24 cellular contexts compared by ENCODE assay signal in the genomic region with DNA sequence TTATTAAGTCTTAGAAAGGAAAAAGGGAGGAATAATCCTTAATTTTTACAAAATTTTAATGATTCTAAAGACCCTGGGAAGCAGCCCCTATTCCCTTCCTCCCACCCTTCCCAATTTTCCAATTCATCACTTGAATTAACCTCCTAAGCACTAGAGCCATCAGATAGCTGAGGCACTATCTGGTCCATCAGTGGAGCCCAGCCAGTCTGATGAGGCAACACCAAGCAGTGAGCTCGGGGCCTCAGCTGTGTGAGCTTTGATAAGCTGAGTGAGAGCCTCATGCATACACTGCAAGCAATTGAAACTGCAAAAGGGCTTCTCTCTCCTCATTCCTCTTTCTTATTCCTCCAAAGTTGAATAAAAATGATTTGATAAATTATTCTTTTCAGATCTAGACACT. TPM values are rescaled to one million over a fixed set of nuclear protein-coding genes. Genes with fewer than 3 reads are reported as not detected.
"Had no signal": no experiment of that assay in that cellular context is flagged by ENCODE, and none has a peak within 500 bp of the region (broad histone marks: within the 10 kb centered on the region; RNA-seq: fewer than 3 reads in every experiment).

No MANE protein-coding gene starts in this region.

- H3K27me3 ChIP-seq: esophagus muscularis mucosa, neutrophil, SJSA1, transverse colon had no signal

- H3K27ac ChIP-seq: esophagus muscularis mucosa, neutrophil, SJSA1, transverse colon had no signal

- DNase-seq: activated CD4-positive, alpha-beta memory T cell treated with anti-CD3 and anti-CD28 coated beads for 36 hours; activated CD4-positive, alpha-beta T cell treated with anti-CD3 and anti-CD28 coated beads for 1 hour; activated CD8-positive, alpha-beta memory T cell treated with anti-CD3 and anti-CD28 coated beads, Interleukin-2, amount 10 ng/mL, durations not matched to agents 7 days and 5 days; activated naive CD4-positive, alpha-beta T cell treated with anti-CD3 and anti-CD28 coated beads for 36 hours; activated T-cell treated with anti-CD3 and anti-CD28 coated beads, Interleukin-2, amount 50 U/mL, for 1 hour; immature natural killer cell; left cardiac atrium; naive thymus-derived CD8-positive, alpha-beta T cell; retina; stimulated activated CD4-positive, alpha-beta T cell treated with anti-CD3 and anti-CD28 coated beads, Interleukin-2, amount 100 ng/mL, for 48 hours; stimulated activated naive CD4-positive, alpha-beta T cell; T-helper 9 cell; transverse colon had no signal

- ATAC-seq: activated CD8-positive, alpha-beta memory T cell treated with anti-CD3 and anti-CD28 coated beads, Interleukin-2, amount 10 ng/mL, durations not matched to agents 7 days and 5 days; left cardiac atrium; naive thymus-derived CD8-positive, alpha-beta T cell had no signal

- H3K4me1 ChIP-seq: esophagus muscularis mucosa, SJSA1, transverse colon had no signal

- H3K4me3 ChIP-seq: esophagus muscularis mucosa, lung, SJSA1, transverse colon had no signal

- FAIRE-seq: astrocyte, bronchial epithelial cell had no signal

- H3K9me3 ChIP-seq: esophagus muscularis mucosa, neutrophil, SJSA1, transverse colon had no signal

- H3K36me3 ChIP-seq: esophagus muscularis mucosa, neutrophil, SJSA1, transverse colon had no signal

RNA-seq across cellular contexts. Expression of a gene that starts 31.9 kb away (rescaled TPM):
- total RNA-seq: activated CD4-positive, alpha-beta memory T cell treated with anti-CD3 and anti-CD28 coated beads for 36 hours; activated CD8-positive, alpha-beta memory T cell treated with anti-CD3 and anti-CD28 coated beads, Interleukin-2, amount 10 ng/mL, durations not matched to agents 7 days and 5 days; activated naive CD4-positive, alpha-beta T cell treated with anti-CD3 and anti-CD28 coated beads for 36 hours; activated T-helper 2 cell treated with anti-CD3 and anti-CD28 coated beads, Interferon-gamma antibody, Interleukin-2, Interleukin-4, amounts not matched to agents 10 μg/mL and 5 μg/mL and 100 μg/mL, durations not matched to agents 14 hours and 24 hours and 36 hours; astrocyte; bronchial epithelial cell; chondrocyte; esophagus muscularis mucosa; glomerular endothelial cell; left cardiac atrium; lung; mucosa of gallbladder; naive thymus-derived CD8-positive, alpha-beta T cell; SJSA1; subcutaneous adipose tissue; transverse colon had no signal
